In genomic region chr14:76376409-76376877, GRCh38 we compare ENCODE assay signal across 12 cellular contexts. TPM values are rescaled to one million over a fixed set of nuclear protein-coding genes. Genes with fewer than 3 reads are reported as not detected.
A peak's percentile ranks its signal among the peaks of the same experiment; 100 is the strongest.
DNase-seq lines count a peak whose midpoint lies in the region; ATAC-seq and TF ChIP-seq lines count a peak whose summit lies in the region.
"Had no signal": no experiment of that assay in that cellular context is flagged by ENCODE, and none has a peak within 500 bp of the region (broad histone marks: within the 10 kb centered on the region; RNA-seq: fewer than 3 reads in every experiment).

No MANE protein-coding gene starts in this region.

- H3K4me3 ChIP-seq in left ventricle myocardium inferior (peak overlapping the region; percentile 54), endocrine pancreas (ENCODE audit: control insufficient read depth, insufficient read depth, low read length) (peak overlapping the region; percentile 47), mesodermal cell (ENCODE audit: extremely low read depth, insufficient read depth, low read length, poor library complexity, severe bottlenecking) (peak overlapping the region; percentile 26), thoracic aorta (peak overlapping the region; percentile 62)

- H3K9ac ChIP-seq in endocrine pancreas (ENCODE audit: control insufficient read depth, insufficient read depth, low read length): no peak overlapping the region

- no peaks in the 10 kb centered on the region for H3K36me3 ChIP-seq in left ventricle myocardium inferior
- no peaks in the 10 kb centered on the region for H3K36me3 ChIP-seq in endocrine pancreas (ENCODE audit: control insufficient read depth, insufficient read depth, low read length)
- H3K36me3 ChIP-seq in mesodermal cell (ENCODE audit: control insufficient read depth, insufficient read depth, low read length): no peaks in the 10 kb centered on the region
- no peaks in the 10 kb centered on the region for H3K36me3 ChIP-seq in thoracic aorta

- H3K27ac ChIP-seq in left ventricle myocardium inferior (replicated peaks): no peak overlapping the region
- H3K27ac ChIP-seq in mesodermal cell (ENCODE audit: low read depth, low read length, severe bottlenecking): no peak overlapping the region
- H3K27ac ChIP-seq in thoracic aorta: no peak overlapping the region
- H3K27ac ChIP-seq: skin epidermis had no signal

- H3K27me3 ChIP-seq in left ventricle myocardium inferior (ENCODE audit: low read depth): peaks cover 81% of the 10 kb centered on the region
- H3K27me3 ChIP-seq in endocrine pancreas (ENCODE audit: control insufficient read depth, insufficient read depth, low read length): peaks cover 13% of the 10 kb centered on the region
- peaks cover 11% of the 10 kb centered on the region for H3K27me3 ChIP-seq in thoracic aorta (replicated peaks; ENCODE audit: insufficient read depth)

- 0 to 3% methylated on average over 8 of the region's 16 CpGs for WGBS in mesodermal cell (ENCODE audit: insufficient coverage in 2 of 2), 2 experiments

- TF ChIP-seq CTCF in left ventricle myocardium inferior (IDR thresholded peaks at IDR 0.05; ENCODE audit: borderline replicate concordance) (no peak), thoracic aorta (IDR thresholded peaks at IDR 0.05) (no peak)

- no peak for ATAC-seq in Right ventricle myocardium superior (ENCODE audit: poor library complexity)
- no peak for ATAC-seq in thoracic aorta (ENCODE audit: insufficient number of reproducible peaks, low FRiP score, low read depth)
- no peak for ATAC-seq in GM21737 (IDR thresholded peaks at IDR 0.05; ENCODE audit: unreplicated experiment)

- intact Hi-C loops in left ventricle myocardium inferior (cut with micrococcal nuclease) (no loop called here), Right ventricle myocardium superior (cut with DNase I) (no loop called here)

- peaks cover 14% of the 10 kb centered on the region for H3K4me1 ChIP-seq in left ventricle myocardium inferior
- H3K4me1 ChIP-seq in endocrine pancreas (ENCODE audit: control insufficient read depth, insufficient read depth, low read length): no peaks in the 10 kb centered on the region
- peaks cover 20% of the 10 kb centered on the region for H3K4me1 ChIP-seq in mesodermal cell (ENCODE audit: control insufficient read depth, insufficient read depth, low read length, poor library complexity, severe bottlenecking)
- peaks cover 8 to 16% of the 10 kb centered on the region in 2 donors for H3K4me1 ChIP-seq in thoracic aorta (ENCODE audit: control insufficient read depth in 1 of 2, low read depth in 2 of 2)

- no peak for DNase-seq in left ventricle myocardium inferior
- no peak for DNase-seq in Right ventricle myocardium superior
- no peak for DNase-seq in thoracic aorta (ENCODE audit: low spot score)
- DNase-seq in activated naive CD4-positive, alpha-beta T cell treated with anti-CD3 and anti-CD28 coated beads, Interleukin-2, amount 50 U/mL, for 16 hours: no peak
- no peak for DNase-seq in epidermal melanocyte (ENCODE audit: insufficient read length, low spot score)
- DNase-seq: activated gamma-delta T cell had no signal

- H3K9me3 ChIP-seq in left ventricle myocardium inferior (replicated peaks) (no peaks in the 10 kb centered on the region), endocrine pancreas (ENCODE audit: control insufficient read depth, low read length) (no peaks in the 10 kb centered on the region), mesodermal cell (ENCODE audit: control insufficient read depth, low read length) (no peaks in the 10 kb centered on the region), thoracic aorta (no peaks in the 10 kb centered on the region)

RNA-seq across cellular contexts. Expression of gene ESRRB, which starts 0.5 kb away (rescaled TPM):
- total RNA-seq in left ventricle myocardium inferior (16.9 TPM), Right ventricle myocardium superior (2.2 TPM), thoracic aorta (1 to 10 TPM in 1 of 2 donors, not detected in 1; 4.6 TPM)
- polyA plus RNA-seq in mesodermal cell (2013, experiment 1 of 2): 1.1 TPM
- polyA plus RNA-seq in mesodermal cell (2013, experiment 2 of 2): 0.61 TPM
- total RNA-seq: LHCN-M2, lung microvascular endothelial cell had no signal
